ENCODE assay signal across 20 cellular contexts in genomic region chr11:129013737-129014475, GRCh38.
A peak's percentile ranks its signal among the peaks of the same experiment; 100 is the strongest.
DNase-seq lines count a peak whose midpoint lies in the region; ATAC-seq, FAIRE-seq and TF ChIP-seq lines count a peak whose summit lies in the region.
"Had no signal": no experiment of that assay in that cellular context is flagged by ENCODE, and none has a peak within 500 bp of the region (broad histone marks: within the 10 kb centered on the region; RNA-seq: fewer than 3 reads in every experiment).

No MANE protein-coding gene starts in this region.

- H3K9me2 ChIP-seq in hepatocyte (replicated peaks; ENCODE audit: insufficient read depth): no peaks in the 10 kb centered on the region

- FAIRE-seq in small intestine (lab: Jason Lieb, UNC): peak; percentile 96

- H3K9me3 ChIP-seq in hepatocyte (ENCODE audit: low read depth) (no peaks in the 10 kb centered on the region), small intestine (ENCODE audit: control insufficient read depth, low read depth) (no peaks in the 10 kb centered on the region)
- H3K9me3 ChIP-seq: BE2C, SJCRH30 had no signal

- H2AFZ ChIP-seq in hepatocyte: no peak overlapping the region
- H2AFZ ChIP-seq: GM23338 had no signal

- H3K4me1 ChIP-seq in hepatocyte (ENCODE audit: insufficient read depth) (peaks cover 4% of the 10 kb centered on the region), small intestine (ENCODE audit: control insufficient read depth in 2 of 2, insufficient read depth in 1 of 2, low read depth in 1 of 2, low read length in 1 of 2) (no peaks in the 10 kb centered on the region)
- H3K4me1 ChIP-seq: BE2C, SJCRH30 had no signal

- no peaks in the 10 kb centered on the region for H3K79me2 ChIP-seq in hepatocyte

- no peaks in the 10 kb centered on the region for H3K27me3 ChIP-seq in hepatocyte
- H3K27me3 ChIP-seq in small intestine (ENCODE audit: control insufficient read depth in 2 of 2, insufficient read depth in 2 of 2, low read length in 2 of 2): no peaks in the 10 kb centered on the region
- H3K27me3 ChIP-seq: BE2C, SJCRH30 had no signal

- no peak for TF ChIP-seq CTCF in hepatocyte (IDR thresholded peaks at IDR 0.05; ENCODE audit: poor library complexity)

- H3K27ac ChIP-seq in hepatocyte: peak overlapping the region; percentile 2
- peak overlapping the region; percentile 32 to 61 for H3K27ac ChIP-seq in small intestine (ENCODE audit: low read depth in 1 of 2, low read length in 1 of 2)
- H3K27ac ChIP-seq: SJCRH30 had no signal

- no peak overlapping the region for H3K4me2 ChIP-seq in hepatocyte
- H3K4me2 ChIP-seq: GM23338 had no signal

- ATAC-seq in HG02973 (IDR thresholded peaks at IDR 0.05; ENCODE audit: unreplicated experiment) (no peak), GM18861 (IDR thresholded peaks at IDR 0.05; ENCODE audit: unreplicated experiment) (no peak), GM19023 (IDR thresholded peaks at IDR 0.05; ENCODE audit: unreplicated experiment) (no peak)
- ATAC-seq: GM23338 had no signal

- 52% methylated on average over 5 of the region's 5 CpGs for WGBS in hepatocyte (ENCODE audit: low lambda C conversion rate, missing lambda C conversion rate)
- 11 to 54% (median 28%) methylated on average over 5 of the region's 5 CpGs for WGBS in small intestine, 3 donors

- no peaks in the 10 kb centered on the region for H4K20me1 ChIP-seq in hepatocyte (ENCODE audit: insufficient read depth, poor library complexity, severe bottlenecking)

- DNase-seq in HT1080 (ENCODE audit: low read depth) (peak; percentile 31), amniotic epithelial cell (ENCODE audit: low read depth) (peak; percentile 9), hepatocyte (ENCODE audit: low spot score) (peak; percentile 54), small intestine (peak; percentile 96), COLO668 (lab: John Stamatoyannopoulos, UW; ENCODE audit: unreplicated experiment) (no peak)
- DNase-seq: BE2C; CD4-positive, alpha-beta memory T cell; DND-41; GF-D8; KG1; MM.1S; NCI-H1105; NCI-H187; NCI-H446 treated with DMSO at 0.1 percent for 48 hours; RPMI8226; SJCRH30 had no signal

- H3K36me3 ChIP-seq in hepatocyte (replicated peaks; ENCODE audit: insufficient read depth, low read depth) (no peaks in the 10 kb centered on the region), small intestine (ENCODE audit: control insufficient read depth in 2 of 2, insufficient read depth in 2 of 2, low read length in 2 of 2) (no peaks in the 10 kb centered on the region)
- H3K36me3 ChIP-seq: BE2C, SJCRH30 had no signal

- H3K4me3 ChIP-seq in hepatocyte (no peak overlapping the region), small intestine (ENCODE audit: low read depth in 1 of 2, low read length in 2 of 2) (no peak overlapping the region)
- H3K4me3 ChIP-seq: GM23338, SJCRH30 had no signal
